ENCODE assay signal across 8 cellular contexts in the genomic region with DNA sequence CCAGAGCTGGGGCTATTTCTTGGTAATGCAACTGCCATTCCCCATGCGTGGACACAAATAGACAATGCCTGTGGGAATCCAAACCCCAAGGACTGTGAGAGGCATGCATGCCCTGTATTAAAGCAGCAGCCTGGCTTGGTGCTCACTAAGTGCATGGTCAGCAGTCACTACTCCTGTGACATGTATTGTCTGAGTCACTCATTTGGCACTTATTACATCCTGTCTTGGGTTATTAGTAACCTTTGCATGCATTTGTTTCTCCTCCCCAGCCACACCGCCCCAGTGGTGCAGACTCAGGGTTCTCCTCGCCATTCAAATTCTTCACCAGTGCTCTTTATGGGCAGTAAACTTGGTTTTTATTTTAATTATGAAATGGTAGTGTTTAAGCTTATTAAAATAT. TPM values are rescaled to one million over a fixed set of nuclear protein-coding genes. Genes with fewer than 3 reads are reported as not detected.
DNase-seq lines count a peak whose midpoint lies in the region; ATAC-seq and TF ChIP-seq lines count a peak whose summit lies in the region.

No MANE protein-coding gene starts in this region.

- no peaks in the 10 kb centered on the region for H3K9me3 Mint-ChIP-seq in activated CD4-positive, alpha-beta T cell treated with anti-CD3 and anti-CD28 coated beads, Interleukin-2, amount 10 ng/mL, durations not matched to agents 7 days and 5 days

- no peak overlapping the region for H3K4me3 ChIP-seq in fibroblast of lung (replicated peaks in 1 of 4; ENCODE audit: control extremely low read depth in 1 of 4, insufficient read depth in 1 of 4, low read depth in 3 of 4, low read length in 4 of 4)

- H4K20me1 ChIP-seq in fibroblast of lung (ENCODE audit: control insufficient read depth, extremely low read depth, insufficient read depth, low read length), result no peaks in the 10 kb centered on the region

- no peaks in the 10 kb centered on the region for H3K36me3 Mint-ChIP-seq in activated CD4-positive, alpha-beta T cell treated with anti-CD3 and anti-CD28 coated beads, Interleukin-2, amount 10 ng/mL, durations not matched to agents 7 days and 5 days (ENCODE audit: low read depth)

- TF ChIP-seq CTCF in fibroblast of lung (conservative IDR thresholded peaks at IDR 0.05 in 1 of 2, IDR thresholded peaks at IDR 0.05 in 1 of 2; ENCODE audit: low read depth in 1 of 2, low read length in 2 of 2), result no peak

- no peak overlapping the region for H3K4me3 Mint-ChIP-seq in activated CD4-positive, alpha-beta T cell treated with anti-CD3 and anti-CD28 coated beads, Interleukin-2, amount 10 ng/mL, durations not matched to agents 7 days and 5 days

- no peaks in the 10 kb centered on the region for H3K9me3 ChIP-seq in fibroblast of lung (ENCODE audit: control insufficient read depth, insufficient read depth, low read depth, low read length)

- peak; percentile 93 for ATAC-seq in GM21825 (IDR thresholded peaks at IDR 0.05; ENCODE audit: unreplicated experiment)

- H3K79me2 ChIP-seq in fibroblast of lung (ENCODE audit: control insufficient read depth, insufficient read depth, low read length), result peaks cover 2% of the 10 kb centered on the region

- H3K9ac ChIP-seq in fibroblast of lung (ENCODE audit: insufficient read depth, low read length), result no peak overlapping the region

- in situ Hi-C loops in G401 (cut with HindIII; ENCODE audit: low sequenced_read_pairs), result no loop called here

- H3K4me1 Mint-ChIP-seq in activated CD4-positive, alpha-beta T cell treated with anti-CD3 and anti-CD28 coated beads, Interleukin-2, amount 10 ng/mL, durations not matched to agents 7 days and 5 days, result no peaks in the 10 kb centered on the region

- POLR2A ChIA-PET in activated CD4-positive, alpha-beta T cell treated with anti-CD3 and anti-CD28 coated beads, Interleukin-2, amount 10 ng/mL, durations not matched to agents 7 days and 5 days (lab: Charles Lee), result no interaction called here

- H3K36me3 ChIP-seq in fibroblast of lung (ENCODE audit: control insufficient read depth, insufficient read depth, low read length), result no peaks in the 10 kb centered on the region

- no peak overlapping the region for H3K27ac ChIP-seq in fibroblast of lung (ENCODE audit: insufficient read depth, low read length)

- CTCF ChIA-PET in activated CD4-positive, alpha-beta T cell treated with anti-CD3 and anti-CD28 coated beads, Interleukin-2, amount 10 ng/mL, durations not matched to agents 7 days and 5 days (lab: Charles Lee), result interaction anchor here (1.1 kb wide), 2 partner anchors 16 to 46 kb away, joined by 3 read pairs; no protein-coding TSS in a partner anchor

- no peak overlapping the region for H3K27ac Mint-ChIP-seq in activated CD4-positive, alpha-beta T cell treated with anti-CD3 and anti-CD28 coated beads, Interleukin-2, amount 10 ng/mL, durations not matched to agents 7 days and 5 days

- peak; percentile 54 for DNase-seq in G401 (ENCODE audit: low spot score)
- peak; percentile 45 for DNase-seq in NCI-H226
- peak; percentile 81 to 93 for DNase-seq in fibroblast of lung (ENCODE audit: low read depth in 2 of 2)
- peak; percentile 9 for DNase-seq in smooth muscle cell of the brain vasculature (ENCODE audit: low read depth, low spot score)
- DNase-seq in NCI-H524 (lab: John Stamatoyannopoulos, UW), result no peak
- DNase-seq in SHP77 (lab: John Stamatoyannopoulos, UW), result no peak
- DNase-seq in activated CD4-positive, alpha-beta T cell treated with anti-CD3 and anti-CD28 coated beads, Interleukin-2, amount 10 ng/mL, durations not matched to agents 7 days and 5 days, result no peak

- H3K4me1 ChIP-seq in fibroblast of lung (ENCODE audit: control insufficient read depth, extremely low read depth, insufficient read depth, low read length), result peaks cover 6% of the 10 kb centered on the region

- H3K27me3 ChIP-seq in fibroblast of lung (ENCODE audit: control insufficient read depth, insufficient read depth, low read length), result no peaks in the 10 kb centered on the region

- H3K4me2 ChIP-seq in fibroblast of lung (ENCODE audit: extremely low read depth, insufficient read depth, low read length), result no peak overlapping the region

- no peaks in the 10 kb centered on the region for H3K27me3 Mint-ChIP-seq in activated CD4-positive, alpha-beta T cell treated with anti-CD3 and anti-CD28 coated beads, Interleukin-2, amount 10 ng/mL, durations not matched to agents 7 days and 5 days

- H2AFZ ChIP-seq in fibroblast of lung (ENCODE audit: low read length), result no peak overlapping the region

RNA-seq across cellular contexts. Expression of a gene that starts 30.2 kb away (rescaled TPM):
- total RNA-seq in G401 (2014; rRNA removed; shearing (Covaris generic)), result 3.9 TPM in 2 replicates
- total RNA-seq in fibroblast of lung, result 12.3 and 19.0 TPM in 2 replicates
- 9.4 and 14.1 TPM in 2 replicates for polyA plus RNA-seq in fibroblast of lung
- polyA plus RNA-seq in fibroblast of lung (2012), result 7.1 and 8.0 TPM in 2 replicates
- 28.3 and 55.3 TPM in 2 replicates for polyA minus RNA-seq in fibroblast of lung (ENCODE audit: low replicate concordance)
- total RNA-seq in activated CD4-positive, alpha-beta T cell treated with anti-CD3 and anti-CD28 coated beads, Interleukin-2, amount 10 ng/mL, durations not matched to agents 7 days and 5 days, result 10 to 100 TPM; 13.1 to 15.4 TPM

Comparison
In these comparisons a context has a peak if more than half of its experiments do, and no peak if none do; other contexts are left out.
1. DNase-seq: peak in G401 (single experiment), NCI-H226 (single experiment), fibroblast of lung (2 of 2) and smooth muscle cell of the brain vasculature (single experiment); none in NCI-H524 (0 of 2), SHP77 (0 of 2) and activated CD4-positive, alpha-beta T cell treated with anti-CD3 and anti-CD28 coated beads, Interleukin-2, amount 10 ng/mL, durations not matched to agents 7 days and 5 days (single experiment).